ENCODE assay signal across 11 cellular contexts in genomic region chr1:82565146-82565545, GRCh38.
DNase-seq lines count a peak whose midpoint lies in the region; ATAC-seq, FAIRE-seq and TF ChIP-seq lines count a peak whose summit lies in the region.
"Had no signal": no experiment of that assay in that cellular context is flagged by ENCODE, and none has a peak within 500 bp of the region (broad histone marks: within the 10 kb centered on the region; RNA-seq: fewer than 3 reads in every experiment).

No MANE protein-coding gene starts in this region.

- H3K4me3 Mint-ChIP-seq in CD8-positive, alpha-beta memory T cell = no peak overlapping the region
- H3K4me3 Mint-ChIP-seq: activated CD8-positive, alpha-beta T cell treated with anti-CD3 and anti-CD28 coated beads, Interleukin-2, amount 10 ng/mL, durations not matched to agents 7 days and 5 days had no signal

- H3K9ac ChIP-seq in kidney (ENCODE audit: low read length in 2 of 2) = no peak overlapping the region

- H3K4me3 ChIP-seq in right atrium auricular region (no peak overlapping the region), bronchial epithelial cell (ENCODE audit: low read depth, low read length) (no peak overlapping the region), kidney (ENCODE audit: low read length in 2 of 2) (no peak overlapping the region)
- H3K4me3 ChIP-seq in CD8-positive, alpha-beta memory T cell (ENCODE audit: low read length) = no peak overlapping the region
- H3K4me3 ChIP-seq: A549, transverse colon had no signal

- CTCF ChIA-PET in CD8-positive, alpha-beta memory T cell (lab: Charles Lee) = no interaction called here

- no peaks in the 10 kb centered on the region for H3K4me1 Mint-ChIP-seq in CD8-positive, alpha-beta memory T cell

- peak; percentile 63 for ATAC-seq in Right ventricle myocardium inferior
- no peak for ATAC-seq in GM18505 (IDR thresholded peaks at IDR 0.05; ENCODE audit: unreplicated experiment)
- ATAC-seq: A549; activated CD8-positive, alpha-beta T cell treated with anti-CD3 and anti-CD28 coated beads, Interleukin-2, amount 10 ng/mL, durations not matched to agents 7 days and 5 days had no signal

- DNase-seq in Right ventricle myocardium inferior (ENCODE audit: missing footprints) (no peak), right atrium auricular region (ENCODE audit: low spot score) (no peak), bronchial epithelial cell (ENCODE audit: low read depth) (peak; percentile 71), kidney (no peak), posterior vena cava (ENCODE audit: low spot score) (no peak)
- no peak for DNase-seq in CD8-positive, alpha-beta memory T cell
- DNase-seq in activated CD4-positive, alpha-beta T cell treated with anti-CD3 and anti-CD28 coated beads, Interleukin-2, amount 50 U/mL, for 4 hours = no peak
- DNase-seq: activated CD8-positive, alpha-beta T cell treated with anti-CD3 and anti-CD28 coated beads, Interleukin-2, amount 10 ng/mL, durations not matched to agents 7 days and 5 days; transverse colon had no signal

- H3K36me3 ChIP-seq in right atrium auricular region (no peaks in the 10 kb centered on the region), bronchial epithelial cell (ENCODE audit: control insufficient read depth, insufficient read depth, low read length) (no peaks in the 10 kb centered on the region), kidney (ENCODE audit: control insufficient read depth in 1 of 2, insufficient read depth in 2 of 2, low read length in 2 of 2) (no peaks in the 10 kb centered on the region)
- H3K36me3 ChIP-seq in CD8-positive, alpha-beta memory T cell (ENCODE audit: insufficient read depth, low read length) = no peaks in the 10 kb centered on the region
- H3K36me3 ChIP-seq: transverse colon had no signal

- no peak overlapping the region for H3K27ac Mint-ChIP-seq in CD8-positive, alpha-beta memory T cell
- H3K27ac Mint-ChIP-seq: activated CD8-positive, alpha-beta T cell treated with anti-CD3 and anti-CD28 coated beads, Interleukin-2, amount 10 ng/mL, durations not matched to agents 7 days and 5 days had no signal

- POLR2A ChIA-PET in CD8-positive, alpha-beta memory T cell (lab: Charles Lee) = no interaction called here

- FAIRE-seq in bronchial epithelial cell (lab: Jason Lieb, UNC) (peak; percentile 55), kidney (lab: Jason Lieb, UNC) (no peak)
- FAIRE-seq: A549 had no signal

- no peak for TF ChIP-seq POLR2A in GM18505 (IDR thresholded peaks at IDR 0.05; ENCODE audit: borderline replicate concordance, extremely low read depth, insufficient read depth, insufficient read length)

- TF ChIP-seq CTCF in right atrium auricular region (IDR thresholded peaks at IDR 0.05) (no peak), bronchial epithelial cell (IDR thresholded peaks at IDR 0.05; ENCODE audit: insufficient read depth, low read length, severe bottlenecking) (peak; percentile 17), kidney (IDR thresholded peaks at IDR 0.05; ENCODE audit: borderline replicate concordance, extremely low read depth, insufficient read depth) (peak; percentile 2)

- intact Hi-C loops in Right ventricle myocardium inferior (cut with DNase I) (no loop called here), kidney (cut with DNase I) (no loop called here), posterior vena cava (cut with DNase I) (no loop called here)

- H3K4me1 ChIP-seq in right atrium auricular region (peaks cover 0 to 12% of the 10 kb centered on the region in 2 donors), kidney (ENCODE audit: control insufficient read depth in 1 of 2, insufficient read depth in 1 of 2, low read depth in 1 of 2, low read length in 2 of 2) (peaks cover 3 to 5% of the 10 kb centered on the region in 2 donors)
- H3K4me1 ChIP-seq in CD8-positive, alpha-beta memory T cell (ENCODE audit: insufficient read depth, low read length) = no peaks in the 10 kb centered on the region
- H3K4me1 ChIP-seq: A549 had no signal

- no peaks in the 10 kb centered on the region for H3K27me3 Mint-ChIP-seq in CD8-positive, alpha-beta memory T cell

- H3K36me3 Mint-ChIP-seq in CD8-positive, alpha-beta memory T cell = no peaks in the 10 kb centered on the region

- peaks cover 2 to 17% (median 4%) of the 10 kb centered on the region in 5 donors for H3K9me3 Mint-ChIP-seq in CD8-positive, alpha-beta memory T cell

- H3K9me3 ChIP-seq in right atrium auricular region (no peaks in the 10 kb centered on the region), kidney (ENCODE audit: control insufficient read depth in 1 of 2, low read length in 2 of 2) (no peaks in the 10 kb centered on the region)
- no peaks in the 10 kb centered on the region for H3K9me3 ChIP-seq in CD8-positive, alpha-beta memory T cell (ENCODE audit: low read length)
- H3K9me3 ChIP-seq: A549, transverse colon had no signal

- H3K27ac ChIP-seq in right atrium auricular region (no peak overlapping the region), kidney (ENCODE audit: low read depth in 2 of 2, low read length in 2 of 2) (no peak overlapping the region)
- H3K27ac ChIP-seq in CD8-positive, alpha-beta memory T cell (ENCODE audit: low read depth, low read length) = no peak overlapping the region
- H3K27ac ChIP-seq: A549, transverse colon had no signal

- H3K27me3 ChIP-seq in right atrium auricular region (no peaks in the 10 kb centered on the region), bronchial epithelial cell (ENCODE audit: control insufficient read depth, insufficient read depth, low read length) (no peaks in the 10 kb centered on the region)
- H3K27me3 ChIP-seq in CD8-positive, alpha-beta memory T cell (ENCODE audit: insufficient read depth, low read length, poor library complexity, severe bottlenecking) = no peaks in the 10 kb centered on the region
- H3K27me3 ChIP-seq: transverse colon had no signal

Comparison
In these comparisons a context has a peak if more than half of its experiments do, and no peak if none do; other contexts are left out.
1. CTCF ChIP-seq: peak in bronchial epithelial cell (single experiment) and kidney (single experiment); none in right atrium auricular region (0 of 2).